In the genomic region with DNA sequence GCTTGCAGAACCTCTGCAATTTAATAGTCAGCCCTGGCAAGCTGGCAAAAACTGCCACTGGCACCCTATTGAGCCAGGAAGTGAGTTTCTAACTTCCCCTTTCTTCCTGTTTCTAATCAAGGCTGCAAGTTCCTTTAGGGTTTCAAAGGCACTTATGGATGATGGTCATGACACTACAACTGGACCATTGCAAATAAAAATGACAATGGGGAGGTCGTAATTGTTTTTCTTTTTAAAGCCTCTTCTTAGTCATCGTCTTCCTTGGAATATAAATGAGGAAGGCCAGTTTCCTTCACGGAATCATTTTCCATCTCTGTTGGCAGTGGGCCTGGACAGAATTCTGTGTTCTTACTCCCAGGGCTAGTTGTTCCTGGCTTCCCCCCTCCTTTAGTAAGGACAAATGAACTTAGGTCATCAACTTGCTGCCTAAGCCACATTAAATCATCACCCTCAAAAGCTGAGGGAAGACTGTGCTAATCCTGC, we compare ENCODE assay signal across 13 cellular contexts. TPM values are rescaled to one million over a fixed set of nuclear protein-coding genes. Genes with fewer than 3 reads are reported as not detected.
A peak's percentile ranks its signal among the peaks of the same experiment; 100 is the strongest.
DNase-seq lines count a peak whose midpoint lies in the region; ATAC-seq and TF ChIP-seq lines count a peak whose summit lies in the region.
"Had no signal": no experiment of that assay in that cellular context is flagged by ENCODE, and none has a peak within 500 bp of the region (broad histone marks: within the 10 kb centered on the region; RNA-seq: fewer than 3 reads in every experiment).

No MANE protein-coding gene starts in this region.

- H3K9me3 ChIP-seq in ascending aorta (no peaks in the 10 kb centered on the region), right lobe of liver (no peaks in the 10 kb centered on the region), uterus (no peaks in the 10 kb centered on the region)

- H3K4me3 ChIP-seq in ascending aorta (no peak overlapping the region), right lobe of liver (no peak overlapping the region), uterus (no peak overlapping the region)

- H3K4me1 ChIP-seq in ascending aorta, result peaks cover 17 to 46% of the 10 kb centered on the region in 2 donors
- H3K4me1 ChIP-seq in right lobe of liver, result no peaks in the 10 kb centered on the region
- H3K4me1 ChIP-seq in uterus, result peaks cover 0 to 18% of the 10 kb centered on the region in 2 donors

- H3K27me3 ChIP-seq in ascending aorta, result no peaks in the 10 kb centered on the region
- no peaks in the 10 kb centered on the region for H3K27me3 ChIP-seq in right lobe of liver
- H3K27me3 ChIP-seq in uterus, result no peaks in the 10 kb centered on the region

- no peak for TF ChIP-seq CTCF in ascending aorta (IDR thresholded peaks at IDR 0.05)
- no peak for TF ChIP-seq CTCF in right lobe of liver (IDR thresholded peaks at IDR 0.05)
- no peak for TF ChIP-seq CTCF in uterus (IDR thresholded peaks at IDR 0.05)

- TF ChIP-seq POLR2A in right lobe of liver (IDR thresholded peaks at IDR 0.05) (no peak), uterus (IDR thresholded peaks at IDR 0.05) (no peak)

- intact Hi-C loops in ascending aorta (cut with DNase I), result loop anchor here (10.0 kb wide), 1 partner anchor 450 kb away; the partner anchor contains the start of genes SEPTIN10 and SOWAHC
- intact Hi-C loops in right lobe of liver (cut with DNase I), result no loop called here
- intact Hi-C loops in uterus (cut with DNase I; ENCODE audit: low total_unique reads), result no loop called here

- DNase-seq in NOMO-1 (lab: John Stamatoyannopoulos, UW; ENCODE audit: unreplicated experiment in 2 of 2) (peak; percentile 12 to 21), NOMO-1 treated with dmso at 0.1 percent for 144 hours (lab: John Stamatoyannopoulos, UW; ENCODE audit: unreplicated experiment) (no peak), ascending aorta (ENCODE audit: low spot score in 2 of 2) (peak in 1 of 2 donors; percentile 81), right lobe of liver (no peak), uterus (peak; percentile 60 to 69), NCI-H345 (lab: John Stamatoyannopoulos, UW) (no peak), occipital lobe (lab: John Stamatoyannopoulos, UW) (no peak)
- DNase-seq in activated naive CD4-positive, alpha-beta T cell treated with Interleukin-2 at 50 U/mL for 16 hours, result no peak
- DNase-seq: activated CD4-positive, alpha-beta memory T cell treated with anti-CD3 and anti-CD28 coated beads for 36 hours; NCI-H446 treated with DMSO at 0.1 percent for 48 hours; stimulated activated CD4-positive, alpha-beta T cell treated with anti-CD3 and anti-CD28 coated beads, Interleukin-1b, Interleukin-23, amount 100 ng/mL, for 48 hours had no signal

- H3K36me3 ChIP-seq in ascending aorta (no peaks in the 10 kb centered on the region), right lobe of liver (no peaks in the 10 kb centered on the region), uterus (no peaks in the 10 kb centered on the region)

- ATAC-seq in right lobe of liver, result peak; percentile 14 to 76 (median 60)

- H3K27ac ChIP-seq in ascending aorta, result peak overlapping the region; percentile 58 to 66
- peak overlapping the region in 1 of 3 donors; percentile 15 for H3K27ac ChIP-seq in right lobe of liver
- H3K27ac ChIP-seq in uterus, result peak overlapping the region; percentile 10 to 41
- H3K27ac ChIP-seq: 22Rv1, HL-60 had no signal

- WGBS in right lobe of liver (ENCODE audit: insufficient coverage, low coverage, low lambda C conversion rate, missing lambda C conversion rate), result 48% methylated on average over 3 of the region's 3 CpGs

RNA-seq across cellular contexts. Expression of gene SH3RF3, which starts 35.8 kb away (rescaled TPM):
- 53.5 TPM for total RNA-seq in ascending aorta
- 1 to 10 TPM in 4 of 6 experiments, under 1 TPM in 2; 0.68 to 1.6 (median 1.2) TPM for total RNA-seq in right lobe of liver
- 10 to 100 TPM in 1 of 4 donors, 1 to 10 TPM in 2, not detected in 1; 5.1 to 10.2 (median 8.7) TPM for total RNA-seq in uterus
- 12.3 TPM for total RNA-seq in occipital lobe

Comparison
In these comparisons a context has a peak if more than half of its experiments do, and no peak if none do; other contexts are left out.
1. DNase-seq: peak in NOMO-1 (2 of 2) and uterus (2 of 2); none in NOMO-1 treated with dmso at 0.1 percent for 144 hours (single experiment), right lobe of liver (0 of 3), NCI-H345 (single experiment), activated naive CD4-positive, alpha-beta T cell treated with Interleukin-2 at 50 U/mL for 16 hours (single experiment) and occipital lobe (single experiment).